Comparison of ENCODE assay signal across 18 cellular contexts in genomic region chr17:48616719-48617514, GRCh38. TPM values are rescaled to one million over a fixed set of nuclear protein-coding genes. Genes with fewer than 3 reads are reported as not detected.
DNase-seq lines count a peak whose midpoint lies in the region; ATAC-seq and TF ChIP-seq lines count a peak whose summit lies in the region.
"Had no signal": no experiment of that assay in that cellular context is flagged by ENCODE, and none has a peak within 500 bp of the region (broad histone marks: within the 10 kb centered on the region; RNA-seq: fewer than 3 reads in every experiment).

No MANE protein-coding gene starts in this region.

- CTCF ChIA-PET in Caco-2 (lab: Charles Lee) = interaction anchor here (0.6 to 2.3 kb wide), 12 partner anchors 7 to 437 kb away, joined by 3 to 11 read pairs (median 4); partner anchors contain the start of gene HOXB6
- CTCF ChIA-PET in T-cell (lab: Charles Lee) = interaction anchor here (0.6 to 2.0 kb wide), 4 partner anchors 24 to 484 kb away, joined by 3 to 9 read pairs (median 4); partner anchors contain the start of gene HOXB5 (in 1 of the 2)

- H3K36me3 Mint-ChIP-seq in Caco-2 (ENCODE audit: insufficient read depth, unreplicated experiment) (peaks cover 7% of the 10 kb centered on the region), T-cell (no peaks in the 10 kb centered on the region)

- H3K27me3 Mint-ChIP-seq in Caco-2 (ENCODE audit: insufficient read depth, unreplicated experiment) (peaks cover 65% of the 10 kb centered on the region), T-cell (peaks cover 78 to 86% of the 10 kb centered on the region in 2 donors)

- H3K27me3 ChIP-seq in Caco-2 (replicated peaks; ENCODE audit: control insufficient read depth, insufficient read depth, low read length) (peaks cover 18% of the 10 kb centered on the region), tibial nerve (peaks cover 2 to 98% of the 10 kb centered on the region in 2 donors), right cardiac atrium (ENCODE audit: control insufficient read depth, insufficient read depth) (no peaks in the 10 kb centered on the region)

- no peaks in the 10 kb centered on the region for H3K9me3 Mint-ChIP-seq in Caco-2 (ENCODE audit: unreplicated experiment)
- H3K9me3 Mint-ChIP-seq in T-cell = no peaks in the 10 kb centered on the region

- H3K27ac ChIP-seq in mesodermal cell (ENCODE audit: low read depth, low read length, severe bottlenecking) = peak overlapping the region; percentile 56
- H3K27ac ChIP-seq in tibial nerve = no peak overlapping the region
- H3K27ac ChIP-seq in right cardiac atrium (ENCODE audit: low read length) = no peak overlapping the region
- H3K27ac ChIP-seq: BLaER1, dorsolateral prefrontal cortex, esophagus squamous epithelium, heart left ventricle, prostate gland, SJCRH30 had no signal

- intact Hi-C loops in Caco-2 (cut with micrococcal nuclease; ENCODE audit: unreplicated experiment) (no loop called here), right cardiac atrium (cut with DNase I) (loop anchor here in 3 of 4 donors (5.0 to 10.0 kb wide), 3 partner anchors 280 to 592 kb away; no protein-coding TSS in a partner anchor)

- POLR2A ChIA-PET in Caco-2 (lab: Charles Lee) (interaction anchor here (0.6 kb wide), 2 partner anchors 9 to 568 kb away, joined by 3 to 6 read pairs; partner anchors contain the start of gene HOXB9), T-cell (lab: Charles Lee) (no interaction called here)

- H3K9me3 ChIP-seq in Caco-2 = no peaks in the 10 kb centered on the region
- no peaks in the 10 kb centered on the region for H3K9me3 ChIP-seq in mesodermal cell (ENCODE audit: control insufficient read depth, low read length)
- no peaks in the 10 kb centered on the region for H3K9me3 ChIP-seq in tibial nerve
- H3K9me3 ChIP-seq in right cardiac atrium (ENCODE audit: control insufficient read depth, low read length) = no peaks in the 10 kb centered on the region
- H3K9me3 ChIP-seq: BLaER1, esophagus squamous epithelium, heart left ventricle, prostate gland, SJCRH30 had no signal

- H3K36me3 ChIP-seq in Caco-2 (ENCODE audit: control insufficient read depth, insufficient read depth, low read length) (no peaks in the 10 kb centered on the region), mesodermal cell (ENCODE audit: control insufficient read depth, insufficient read depth, low read length) (no peaks in the 10 kb centered on the region), tibial nerve (no peaks in the 10 kb centered on the region)
- H3K36me3 ChIP-seq: BLaER1, esophagus squamous epithelium, heart left ventricle, prostate gland, SJCRH30 had no signal

- H3K4me1 ChIP-seq in Caco-2 = peaks cover 4% of the 10 kb centered on the region
- peaks cover 6% of the 10 kb centered on the region for H3K4me1 ChIP-seq in mesodermal cell (ENCODE audit: control insufficient read depth, insufficient read depth, low read length, poor library complexity, severe bottlenecking)
- H3K4me1 ChIP-seq in tibial nerve = peaks cover 0 to 53% (median 13%) of the 10 kb centered on the region in 4 donors
- H3K4me1 ChIP-seq in right cardiac atrium (ENCODE audit: control insufficient read depth, insufficient read depth, low read length) = no peaks in the 10 kb centered on the region
- H3K4me1 ChIP-seq: BLaER1, SJCRH30 had no signal

- H3K4me3 ChIP-seq in Caco-2 (ENCODE audit: low read depth, low read length) (no peak overlapping the region), mesodermal cell (ENCODE audit: extremely low read depth, insufficient read depth, low read length, poor library complexity, severe bottlenecking) (no peak overlapping the region), tibial nerve (no peak overlapping the region), right cardiac atrium (ENCODE audit: low read length) (no peak overlapping the region)
- H3K4me3 ChIP-seq: BLaER1, dorsolateral prefrontal cortex, esophagus squamous epithelium, heart left ventricle, prostate gland, SJCRH30 had no signal

- H3K27ac Mint-ChIP-seq in Caco-2 (ENCODE audit: unreplicated experiment) (no peak overlapping the region), T-cell (peak overlapping the region in 1 of 2 donors; percentile 75)

- WGBS in mesodermal cell (ENCODE audit: insufficient coverage in 2 of 2), 2 experiments = 5 to 7% methylated on average over 11 to 12 of the region's 16 CpGs
- 48 to 52% methylated on average over 16 of the region's 16 CpGs for WGBS in tibial nerve, 2 donors
- 16% methylated on average over 16 of the region's 16 CpGs for WGBS in right cardiac atrium

- no peak for TF ChIP-seq POLR2A in tibial nerve (IDR thresholded peaks at IDR 0.05)

- H3K4me3 Mint-ChIP-seq in Caco-2 (ENCODE audit: unreplicated experiment) (peak overlapping the region; percentile 8), T-cell (peak overlapping the region in 2 of 3 donors; percentile 38 to 39)

- TF ChIP-seq CTCF in Caco-2 (IDR thresholded peaks at IDR 0.05; ENCODE audit: insufficient read depth in 1 of 2, low read depth in 1 of 2, low read length in 1 of 2, severe bottlenecking in 1 of 2, unreplicated experiment in 1 of 2) (no peak), tibial nerve (IDR thresholded peaks at IDR 0.05) (no peak)

- H3K4me1 Mint-ChIP-seq in Caco-2 (ENCODE audit: low read depth, unreplicated experiment) (peaks cover 43% of the 10 kb centered on the region), T-cell (peaks cover 38 to 51% (median 51%) of the 10 kb centered on the region in 3 donors)

- no peak for TF ChIP-seq EP300 in tibial nerve (IDR thresholded peaks at IDR 0.05)

- peak; percentile 50 for DNase-seq in A172 (ENCODE audit: low spot score)
- DNase-seq in Caco-2 = no peak
- DNase-seq in T-cell = no peak
- DNase-seq in tibial nerve (ENCODE audit: low spot score in 2 of 2) = no peak
- no peak for DNase-seq in stimulated activated naive CD4-positive, alpha-beta T cell treated with Interleukin-2 at 50 U/mL for 16 hours (lab: John Stamatoyannopoulos, UW)
- DNase-seq in right cardiac atrium = no peak
- DNase-seq: activated gamma-delta T cell treated with Interleukin-2 at 50 U/mL for 16 hours; DND-41; dorsolateral prefrontal cortex; esophagus squamous epithelium; heart left ventricle; NCI-H1436 treated with DMSO at 0.1 percent for 48 hours; NCI-H446; SJCRH30; stimulated activated CD4-positive, alpha-beta T cell treated with anti-CD3 and anti-CD28 coated beads, Interleukin-15, amount 100 ng/mL, for 24 hours had no signal

- ATAC-seq in T-cell (replicated peaks in 1 of 4) (no peak), right cardiac atrium (no peak)
- ATAC-seq: heart left ventricle had no signal

- no TSS peak for BruUV-seq in Caco-2 (replicated peaks; lab: Mats Ljungman, UMichigan)

RNA-seq across cellular contexts. Expression of gene HOXB8, which starts 1.8 kb away (rescaled TPM):
- 34.8 and 56.0 TPM in 2 replicates for total RNA-seq in A172 (2014; rRNA removed; shearing (Covaris generic))
- total RNA-seq in Caco-2 (2022) (0.39 and 1.2 TPM in 2 replicates), T-cell (not detected), tibial nerve (under 1 TPM in 2 of 4 donors, not detected in 2; 0.66 to 0.90 TPM), right cardiac atrium (not detected)
- polyA plus RNA-seq in mesodermal cell (2013, experiment 1 of 2) = 30.0 TPM
- polyA plus RNA-seq in mesodermal cell (2013, experiment 2 of 2) = 41.5 TPM
- not detected for polyA plus RNA-seq in right cardiac atrium
- total RNA-seq: dorsolateral prefrontal cortex, esophagus squamous epithelium, heart left ventricle had no signal
- polyA plus RNA-seq: heart left ventricle had no signal

RNA-seq across cellular contexts. Expression of gene HOXB7, which starts 6.1 kb away (rescaled TPM):
- 22.4 and 24.7 TPM in 2 replicates for total RNA-seq in A172 (2014; rRNA removed; shearing (Covaris generic))
- total RNA-seq in Caco-2 (2022) = 23.7 and 28.2 TPM in 2 replicates
- total RNA-seq in T-cell = under 1 TPM in 3 of 5 donors, not detected in 2; 0.47 to 0.66 (median 0.60) TPM
- polyA plus RNA-seq in mesodermal cell (2013, experiment 1 of 2) = 10.4 TPM
- 19.8 TPM for polyA plus RNA-seq in mesodermal cell (2013, experiment 2 of 2)
- 1 to 10 TPM; 1.8 to 4.0 (median 2.3) TPM for total RNA-seq in tibial nerve
- total RNA-seq in right cardiac atrium = under 1 TPM; 0.50 to 0.80 (median 0.59) TPM
- 0.48 TPM for polyA plus RNA-seq in right cardiac atrium

RNA-seq across cellular contexts. Expression of gene HOXB9, which starts 9.2 kb away (rescaled TPM):
- 6.2 and 8.3 TPM in 2 replicates for total RNA-seq in A172 (2014; rRNA removed; shearing (Covaris generic))
- 4.5 and 5.4 TPM in 2 replicates for total RNA-seq in Caco-2 (2022)
- total RNA-seq in T-cell = under 1 TPM in 4 of 5 donors, not detected in 1; 0.19 to 0.43 (median 0.30) TPM
- 35.5 TPM for polyA plus RNA-seq in mesodermal cell (2013, experiment 1 of 2)
- 31.8 TPM for polyA plus RNA-seq in mesodermal cell (2013, experiment 2 of 2)
- total RNA-seq in tibial nerve = under 1 TPM in 2 of 4 donors, not detected in 2; 0.21 to 0.30 TPM
- total RNA-seq in right cardiac atrium = not detected
- polyA plus RNA-seq in right cardiac atrium = 0.02 TPM
- total RNA-seq: dorsolateral prefrontal cortex, esophagus squamous epithelium, heart left ventricle had no signal
- polyA plus RNA-seq: heart left ventricle had no signal

RNA-seq across cellular contexts. Expression of gene HOXB6, which starts 12.1 kb away (rescaled TPM):
- 40.2 and 58.7 TPM in 2 replicates for total RNA-seq in A172 (2014; rRNA removed; shearing (Covaris generic))
- total RNA-seq in Caco-2 (2022) (1.8 and 1.9 TPM in 2 replicates), T-cell (under 1 TPM in 2 of 5 donors, not detected in 3; 0.16 to 0.33 TPM), tibial nerve (1 to 10 TPM in 3 of 4 donors, under 1 TPM in 1; 0.66 to 5.1 (median 2.9) TPM), right cardiac atrium (1 to 10 TPM in 2 of 4 donors, under 1 TPM in 2; 0.74 to 1.8 (median 1.0) TPM)
- 38.9 TPM for polyA plus RNA-seq in mesodermal cell (2013, experiment 1 of 2)
- 49.8 TPM for polyA plus RNA-seq in mesodermal cell (2013, experiment 2 of 2)
- polyA plus RNA-seq in right cardiac atrium = 1.1 TPM

RNA-seq across cellular contexts. Expression of gene HOXB5, which starts 23.3 kb away (rescaled TPM):
- 2.0 and 2.4 TPM in 2 replicates for total RNA-seq in A172 (2014; rRNA removed; shearing (Covaris generic))
- total RNA-seq in Caco-2 (2022) (not detected in 2 replicates), T-cell (not detected), tibial nerve (1 to 10 TPM in 2 of 4 donors, not detected in 2; 1.6 to 1.8 TPM), right cardiac atrium (under 1 TPM in 3 of 4 donors, not detected in 1; 0.12 to 0.37 (median 0.14) TPM)
- polyA plus RNA-seq in mesodermal cell (2013, experiment 1 of 2) = 13.7 TPM
- polyA plus RNA-seq in mesodermal cell (2013, experiment 2 of 2) = 15.0 TPM
- polyA plus RNA-seq in right cardiac atrium = 0.14 TPM
- total RNA-seq: esophagus squamous epithelium had no signal

Comparison
In these comparisons a context has a peak if more than half of its experiments do, and no peak if none do; other contexts are left out.
1. RNA of gene HOXB8, which starts 1.8 kb away (total RNA-seq): 34.8 to 56.0 TPM in A172; 0.39 to 1.2 TPM in Caco-2, 0.66 to 0.90 TPM in tibial nerve, not detected in T-cell and not detected in right cardiac atrium; every median in the first group is over 10 times any median in the second.